ENCODE assay signal across 1 cellular context in the genomic region with DNA sequence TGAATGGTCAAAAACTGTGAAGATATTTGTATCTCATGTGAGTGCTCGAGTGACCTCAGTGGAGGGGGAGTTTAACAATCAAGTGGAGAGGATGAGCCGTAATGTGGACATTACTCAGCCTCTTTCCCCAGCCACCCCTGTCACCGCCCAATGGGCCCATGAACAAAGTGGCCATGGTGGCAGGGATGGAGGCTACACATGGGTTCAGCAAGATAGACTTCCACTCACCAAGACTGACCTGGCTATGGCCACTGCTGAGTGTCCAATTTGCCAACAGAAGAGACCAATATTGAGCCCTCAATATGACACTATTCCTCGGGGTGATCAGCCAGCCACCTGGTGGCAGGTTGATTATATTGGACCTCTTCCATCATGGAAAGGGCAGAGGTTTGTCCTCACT.
TF ChIP-seq lines count a peak whose summit lies in the region.

No MANE protein-coding gene starts in this region.

TF ChIP-seq in WTC11, 78 proteins besides CTCF, POLR2A, EP300 and RAD21:
- TF ChIP-seq ZNF232 (CRISPR knock-in tag; IDR thresholded peaks at IDR 0.05), result 0 out of 2 replicates have a peak, but pooled peaks have one; percentile 34
TF ChIP-seq in WTC11: peak in this region for 1; not testable (repeated sequence) for 77.
